In the genomic region with DNA sequence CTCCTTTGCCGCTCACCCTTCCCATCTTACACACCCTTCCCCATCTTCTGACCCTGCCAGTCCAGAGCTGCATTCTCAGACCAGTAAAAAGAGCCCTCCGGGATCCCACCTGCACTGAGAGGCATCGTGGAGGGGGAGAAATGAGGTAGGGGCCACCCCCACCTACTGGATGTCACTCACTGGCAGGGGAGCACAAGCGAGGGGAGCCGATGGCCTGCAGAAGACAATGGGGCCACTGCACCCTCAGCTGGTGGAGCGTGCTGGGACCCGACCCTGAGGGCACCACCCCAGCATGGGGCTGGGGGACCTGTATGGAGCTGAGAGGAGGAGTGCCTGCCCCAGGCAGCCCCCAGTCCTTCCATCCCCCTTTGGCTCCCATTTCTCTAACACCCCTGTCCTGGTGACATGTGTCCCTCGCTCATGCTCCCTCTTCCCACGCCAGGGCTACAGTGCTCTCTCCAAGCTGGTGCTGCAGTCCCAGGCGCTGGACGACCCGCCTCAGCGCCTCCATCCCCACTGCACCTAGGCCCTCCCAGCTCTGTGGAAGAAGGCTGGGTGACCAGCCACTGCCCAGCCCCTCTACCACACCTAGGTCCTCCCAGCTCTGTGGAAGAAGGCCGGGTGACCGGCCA, we compare ENCODE assay signal across 15 cellular contexts.
"Had no signal": no experiment of that assay in that cellular context is flagged by ENCODE, and none has a peak within 500 bp of the region (broad histone marks: within the 10 kb centered on the region; RNA-seq: fewer than 3 reads in every experiment).

No MANE protein-coding gene starts in this region.

- H3K4me3 Mint-ChIP-seq: activated naive CD4-positive, alpha-beta T cell treated with anti-CD3 and anti-CD28 coated beads, Interleukin-2, amount 10 ng/mL, durations not matched to agents 7 days and 5 days; neural crest cell had no signal

- H3K4me1 ChIP-seq: transverse colon had no signal

- H3K9me3 Mint-ChIP-seq: activated naive CD4-positive, alpha-beta T cell treated with anti-CD3 and anti-CD28 coated beads, Interleukin-2, amount 10 ng/mL, durations not matched to agents 7 days and 5 days; neural crest cell had no signal

- H3K9me3 ChIP-seq: ovary, sigmoid colon, transverse colon had no signal

- H3K36me3 Mint-ChIP-seq: activated naive CD4-positive, alpha-beta T cell treated with anti-CD3 and anti-CD28 coated beads, Interleukin-2, amount 10 ng/mL, durations not matched to agents 7 days and 5 days had no signal

- H3K4me1 Mint-ChIP-seq: activated naive CD4-positive, alpha-beta T cell treated with anti-CD3 and anti-CD28 coated beads, Interleukin-2, amount 10 ng/mL, durations not matched to agents 7 days and 5 days had no signal

- H3K27ac ChIP-seq: ovary, sigmoid colon, transverse colon, VCaP had no signal

- H3K4me3 ChIP-seq: ovary, sigmoid colon, transverse colon had no signal

- DNase-seq: activated CD4-positive, alpha-beta T cell treated with anti-CD3 and anti-CD28 coated beads, Interleukin-2, amount 50 U/mL, for 1 hour; activated CD4-positive, CD25-positive, alpha-beta regulatory T cell treated with anti-CD3 and anti-CD28 coated beads, Interleukin-2, amount 50 U/mL, for 72 hours; activated CD8-positive, alpha-beta memory T cell treated with anti-CD3 and anti-CD28 coated beads for 24 hours; activated CD8-positive, alpha-beta memory T cell treated with anti-CD3 and anti-CD28 coated beads, Interleukin-2, amount 50 U/mL, for 48 hours; activated effector memory CD4-positive, alpha-beta T cell treated with Interleukin-2 at 50 U/mL for 16 hours; activated naive CD4-positive, alpha-beta T cell treated with anti-CD3 and anti-CD28 coated beads, Interleukin-2, amount 10 ng/mL, durations not matched to agents 7 days and 5 days; activated T-cell treated with anti-CD3 and anti-CD28 coated beads, Interleukin-2, amount 50 U/mL, for 48 hours; midbrain; ovary; sigmoid colon; stimulated activated naive CD4-positive, alpha-beta T cell treated with Interleukin-2 at 50 U/mL for 16 hours; T-helper 2 cell; transverse colon had no signal

- H3K36me3 ChIP-seq: ovary, sigmoid colon, transverse colon had no signal

- H3K27ac Mint-ChIP-seq: activated naive CD4-positive, alpha-beta T cell treated with anti-CD3 and anti-CD28 coated beads, Interleukin-2, amount 10 ng/mL, durations not matched to agents 7 days and 5 days had no signal

- H3K27me3 ChIP-seq: ovary had no signal
